Comparison of ENCODE assay signal across 1 cellular context in the genomic region with DNA sequence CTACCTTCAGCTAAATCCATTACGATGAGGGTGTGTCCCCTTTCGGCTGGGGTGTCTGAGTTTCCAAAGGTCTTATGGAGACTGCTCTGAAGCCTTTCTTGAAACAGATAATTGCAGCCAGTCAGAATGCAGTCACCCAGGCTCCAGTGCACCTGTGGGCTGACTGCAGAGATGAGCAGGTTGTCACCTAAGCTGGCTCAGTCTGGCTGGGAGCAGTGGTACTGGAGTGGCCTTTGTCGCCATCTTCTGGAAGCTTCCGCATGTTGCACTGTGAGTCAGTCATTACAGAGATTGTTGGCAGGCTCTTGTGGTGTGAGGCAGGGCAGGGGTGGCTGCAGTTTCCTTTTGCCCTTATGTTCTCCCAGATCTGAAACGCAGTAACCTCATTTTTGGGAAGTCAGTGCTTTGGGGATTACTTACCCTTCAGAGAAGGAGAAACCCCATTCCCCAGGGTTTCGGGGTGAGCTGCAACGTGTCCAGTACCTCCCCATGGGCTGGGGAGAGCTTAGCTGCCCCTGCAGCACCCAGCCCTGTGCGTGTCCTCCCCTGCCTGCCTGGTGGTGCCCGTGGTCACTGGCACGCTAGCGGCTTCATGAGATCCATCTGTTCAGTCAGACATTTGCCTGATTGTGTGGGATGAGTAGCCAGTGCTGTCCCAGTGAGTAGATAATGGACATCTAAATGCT.
TF ChIP-seq lines count a peak whose summit lies in the region.

No MANE protein-coding gene starts in this region.

TF ChIP-seq in K562, 482 proteins besides CTCF, POLR2A, EP300 and RAD21 (continued from another document and continues in another):
- TF ChIP-seq TBP (optimal IDR thresholded peaks at IDR 0.05; ENCODE audit: low read depth, low read length) (peak; percentile 8), HCFC1 (IDR thresholded peaks at IDR 0.05; ENCODE audit: low read depth, low read length) (0 out of 2 replicates have a peak, but pooled peaks have one; percentile 20), GTF2A2 (tag; IDR thresholded peaks at IDR 0.05) (no peak), HNRNPUL1 (IDR thresholded peaks at IDR 0.05; ENCODE audit: low read length) (no peak), MAFG (tag; conservative IDR thresholded peaks at IDR 0.05) (no peak), STAT5A (IDR thresholded peaks at IDR 0.05; ENCODE audit: borderline replicate concordance, low read length) (no peak), ILK (tag; IDR thresholded peaks at IDR 0.05; ENCODE audit: borderline replicate concordance, low read depth) (no peak), ZNF224 (CRISPR knock-in tag; IDR thresholded peaks at IDR 0.05) (no peak), NFYB (IDR thresholded peaks at IDR 0.05; ENCODE audit: extremely low read depth, insufficient read length) (no peak), NR2F6 (CRISPR knock-in tag; IDR thresholded peaks at IDR 0.05) (no peak), CHD2 (IDR thresholded peaks at IDR 0.05; ENCODE audit: low read depth, low read length) (no peak), MXI1 (IDR thresholded peaks at IDR 0.05; ENCODE audit: low read depth, low read length) (no peak), OTX1 (CRISPR knock-in tag; IDR thresholded peaks at IDR 0.05) (no peak), ZNF584 (CRISPR knock-in tag; IDR thresholded peaks at IDR 0.05; ENCODE audit: low read depth) (no peak), NFATC3 (IDR thresholded peaks at IDR 0.05) (no peak), FOSL1 (tag; conservative IDR thresholded peaks at IDR 0.05) (no peak), ZKSCAN1 (IDR thresholded peaks at IDR 0.05; ENCODE audit: low read depth, low read length) (no peak), ZNF274 (IDR thresholded peaks at IDR 0.05; ENCODE audit: borderline replicate concordance, low read depth, low read length) (no peak), ZNF785 (CRISPR knock-in tag; IDR thresholded peaks at IDR 0.05) (no peak), RBM17 (IDR thresholded peaks at IDR 0.05; ENCODE audit: borderline replicate concordance, low read depth, low read length) (no peak), NR1H2 (CRISPR knock-in tag; IDR thresholded peaks at IDR 0.05) (no peak), JUNB (CRISPR knock-in tag; conservative IDR thresholded peaks at IDR 0.05) (no peak), MAFK (IDR thresholded peaks at IDR 0.05; ENCODE audit: low read length) (0 out of 2 replicates have a peak, but pooled peaks have one; percentile 8), GABPA (tag; conservative IDR thresholded peaks at IDR 0.05; ENCODE audit: low read depth) (no peak), DDX20 (tag; IDR thresholded peaks at IDR 0.05; ENCODE audit: low read depth) (no peak), GATAD2A (IDR thresholded peaks at IDR 0.05) (no peak), ZNF311 (CRISPR knock-in tag; IDR thresholded peaks at IDR 0.05) (no peak), ZNF583 (CRISPR knock-in tag; IDR thresholded peaks at IDR 0.05) (no peak), SREBF1 (IDR thresholded peaks at IDR 0.05; ENCODE audit: borderline replicate concordance, low read depth, low read length) (no peak), STAG1 (CRISPR knock-in tag; IDR thresholded peaks at IDR 0.05; ENCODE audit: borderline replicate concordance) (peak; percentile 70), CBX3 (IDR thresholded peaks at IDR 0.05; ENCODE audit: borderline replicate concordance in 1 of 2, low read length in 2 of 2) (no peak), JUN (IDR thresholded peaks at IDR 0.05; ENCODE audit: borderline replicate concordance, low read depth, low read length) (peak; percentile 29; the same call in 1 of the 2 replicates), JUN (CRISPR knock-in tag; IDR thresholded peaks at IDR 0.05; ENCODE audit: borderline replicate concordance) (no peak), MED1 (CRISPR knock-in tag; IDR thresholded peaks at IDR 0.05; ENCODE audit: borderline replicate concordance) (no peak), SIN3A (IDR thresholded peaks at IDR 0.05; ENCODE audit: borderline replicate concordance in 2 of 2, control insufficient read depth in 1 of 2, low read depth in 2 of 2, low read length in 2 of 2) (no peak), KLF1 (tag; IDR thresholded peaks at IDR 0.05) (no peak), NEUROD1 (IDR thresholded peaks at IDR 0.05; ENCODE audit: borderline replicate concordance, low read depth, low read length, partially characterized antibody) (no peak)
- TF ChIP-seq, protein P1, sequence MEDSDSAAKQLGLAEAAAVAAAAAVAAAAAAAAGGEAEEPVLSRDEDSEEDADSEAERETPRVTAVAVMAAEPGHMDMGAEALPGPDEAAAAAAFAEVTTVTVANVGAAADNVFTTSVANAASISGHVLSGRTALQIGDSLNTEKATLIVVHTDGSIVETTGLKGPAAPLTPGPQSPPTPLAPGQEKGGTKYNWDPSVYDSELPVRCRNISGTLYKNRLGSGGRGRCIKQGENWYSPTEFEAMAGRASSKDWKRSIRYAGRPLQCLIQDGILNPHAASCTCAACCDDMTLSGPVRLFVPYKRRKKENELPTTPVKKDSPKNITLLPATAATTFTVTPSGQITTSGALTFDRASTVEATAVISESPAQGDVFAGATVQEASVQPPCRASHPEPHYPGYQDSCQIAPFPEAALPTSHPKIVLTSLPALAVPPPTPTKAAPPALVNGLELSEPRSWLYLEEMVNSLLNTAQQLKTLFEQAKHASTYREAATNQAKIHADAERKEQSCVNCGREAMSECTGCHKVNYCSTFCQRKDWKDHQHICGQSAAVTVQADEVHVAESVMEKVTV (CRISPR knock-in tag; IDR thresholded peaks at IDR 0.05): peak; percentile 94
- TF ChIP-seq, protein P2, sequence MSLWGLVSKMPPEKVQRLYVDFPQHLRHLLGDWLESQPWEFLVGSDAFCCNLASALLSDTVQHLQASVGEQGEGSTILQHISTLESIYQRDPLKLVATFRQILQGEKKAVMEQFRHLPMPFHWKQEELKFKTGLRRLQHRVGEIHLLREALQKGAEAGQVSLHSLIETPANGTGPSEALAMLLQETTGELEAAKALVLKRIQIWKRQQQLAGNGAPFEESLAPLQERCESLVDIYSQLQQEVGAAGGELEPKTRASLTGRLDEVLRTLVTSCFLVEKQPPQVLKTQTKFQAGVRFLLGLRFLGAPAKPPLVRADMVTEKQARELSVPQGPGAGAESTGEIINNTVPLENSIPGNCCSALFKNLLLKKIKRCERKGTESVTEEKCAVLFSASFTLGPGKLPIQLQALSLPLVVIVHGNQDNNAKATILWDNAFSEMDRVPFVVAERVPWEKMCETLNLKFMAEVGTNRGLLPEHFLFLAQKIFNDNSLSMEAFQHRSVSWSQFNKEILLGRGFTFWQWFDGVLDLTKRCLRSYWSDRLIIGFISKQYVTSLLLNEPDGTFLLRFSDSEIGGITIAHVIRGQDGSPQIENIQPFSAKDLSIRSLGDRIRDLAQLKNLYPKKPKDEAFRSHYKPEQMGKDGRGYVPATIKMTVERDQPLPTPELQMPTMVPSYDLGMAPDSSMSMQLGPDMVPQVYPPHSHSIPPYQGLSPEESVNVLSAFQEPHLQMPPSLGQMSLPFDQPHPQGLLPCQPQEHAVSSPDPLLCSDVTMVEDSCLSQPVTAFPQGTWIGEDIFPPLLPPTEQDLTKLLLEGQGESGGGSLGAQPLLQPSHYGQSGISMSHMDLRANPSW (CRISPR knock-in tag; IDR thresholded peaks at IDR 0.05): peak; percentile 70; the same call in 1 of the 2 replicates
- TF ChIP-seq, protein P3, sequence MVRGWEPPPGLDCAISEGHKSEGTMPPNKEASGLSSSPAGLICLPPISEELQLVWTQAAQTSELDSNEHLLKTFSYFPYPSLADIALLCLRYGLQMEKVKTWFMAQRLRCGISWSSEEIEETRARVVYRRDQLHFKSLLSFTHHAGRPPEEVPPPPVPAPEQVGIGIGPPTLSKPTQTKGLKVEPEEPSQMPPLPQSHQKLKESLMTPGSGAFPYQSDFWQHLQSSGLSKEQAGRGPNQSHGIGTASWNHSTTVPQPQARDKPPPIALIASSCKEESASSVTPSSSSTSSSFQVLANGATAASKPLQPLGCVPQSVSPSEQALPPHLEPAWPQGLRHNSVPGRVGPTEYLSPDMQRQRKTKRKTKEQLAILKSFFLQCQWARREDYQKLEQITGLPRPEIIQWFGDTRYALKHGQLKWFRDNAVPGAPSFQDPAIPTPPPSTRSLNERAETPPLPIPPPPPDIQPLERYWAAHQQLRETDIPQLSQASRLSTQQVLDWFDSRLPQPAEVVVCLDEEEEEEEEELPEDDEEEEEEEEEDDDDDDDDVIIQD (CRISPR knock-in tag; IDR thresholded peaks at IDR 0.05): no peak
- TF ChIP-seq, protein P4, sequence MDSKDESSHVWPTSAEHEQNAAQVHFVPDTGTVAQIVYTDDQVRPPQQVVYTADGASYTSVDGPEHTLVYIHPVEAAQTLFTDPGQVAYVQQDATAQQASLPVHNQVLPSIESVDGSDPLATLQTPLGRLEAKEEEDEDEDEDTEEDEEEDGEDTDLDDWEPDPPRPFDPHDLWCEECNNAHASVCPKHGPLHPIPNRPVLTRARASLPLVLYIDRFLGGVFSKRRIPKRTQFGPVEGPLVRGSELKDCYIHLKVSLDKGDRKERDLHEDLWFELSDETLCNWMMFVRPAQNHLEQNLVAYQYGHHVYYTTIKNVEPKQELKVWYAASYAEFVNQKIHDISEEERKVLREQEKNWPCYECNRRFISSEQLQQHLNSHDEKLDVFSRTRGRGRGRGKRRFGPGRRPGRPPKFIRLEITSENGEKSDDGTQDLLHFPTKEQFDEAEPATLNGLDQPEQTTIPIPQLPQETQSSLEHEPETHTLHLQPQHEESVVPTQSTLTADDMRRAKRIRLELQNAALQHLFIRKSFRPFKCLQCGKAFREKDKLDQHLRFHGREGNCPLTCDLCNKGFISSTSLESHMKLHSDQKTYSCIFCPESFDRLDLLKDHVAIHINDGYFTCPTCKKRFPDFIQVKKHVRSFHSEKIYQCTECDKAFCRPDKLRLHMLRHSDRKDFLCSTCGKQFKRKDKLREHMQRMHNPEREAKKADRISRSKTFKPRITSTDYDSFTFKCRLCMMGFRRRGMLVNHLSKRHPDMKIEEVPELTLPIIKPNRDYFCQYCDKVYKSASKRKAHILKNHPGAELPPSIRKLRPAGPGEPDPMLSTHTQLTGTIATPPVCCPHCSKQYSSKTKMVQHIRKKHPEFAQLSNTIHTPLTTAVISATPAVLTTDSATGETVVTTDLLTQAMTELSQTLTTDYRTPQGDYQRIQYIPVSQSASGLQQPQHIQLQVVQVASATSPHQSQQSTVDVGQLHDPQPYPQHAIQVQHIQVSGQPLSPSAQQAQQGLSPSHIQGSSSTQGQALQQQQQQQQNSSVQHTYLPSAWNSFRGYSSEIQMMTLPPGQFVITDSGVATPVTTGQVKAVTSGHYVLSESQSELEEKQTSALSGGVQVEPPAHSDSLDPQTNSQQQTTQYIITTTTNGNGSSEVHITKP (IDR thresholded peaks at IDR 0.05; ENCODE audit: partially characterized antibody): no peak
- TF ChIP-seq, protein P5, sequence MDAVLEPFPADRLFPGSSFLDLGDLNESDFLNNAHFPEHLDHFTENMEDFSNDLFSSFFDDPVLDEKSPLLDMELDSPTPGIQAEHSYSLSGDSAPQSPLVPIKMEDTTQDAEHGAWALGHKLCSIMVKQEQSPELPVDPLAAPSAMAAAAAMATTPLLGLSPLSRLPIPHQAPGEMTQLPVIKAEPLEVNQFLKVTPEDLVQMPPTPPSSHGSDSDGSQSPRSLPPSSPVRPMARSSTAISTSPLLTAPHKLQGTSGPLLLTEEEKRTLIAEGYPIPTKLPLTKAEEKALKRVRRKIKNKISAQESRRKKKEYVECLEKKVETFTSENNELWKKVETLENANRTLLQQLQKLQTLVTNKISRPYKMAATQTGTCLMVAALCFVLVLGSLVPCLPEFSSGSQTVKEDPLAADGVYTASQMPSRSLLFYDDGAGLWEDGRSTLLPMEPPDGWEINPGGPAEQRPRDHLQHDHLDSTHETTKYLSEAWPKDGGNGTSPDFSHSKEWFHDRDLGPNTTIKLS (IDR thresholded peaks at IDR 0.05; ENCODE audit: borderline replicate concordance, low read depth): no peak
- TF ChIP-seq, protein P6, sequence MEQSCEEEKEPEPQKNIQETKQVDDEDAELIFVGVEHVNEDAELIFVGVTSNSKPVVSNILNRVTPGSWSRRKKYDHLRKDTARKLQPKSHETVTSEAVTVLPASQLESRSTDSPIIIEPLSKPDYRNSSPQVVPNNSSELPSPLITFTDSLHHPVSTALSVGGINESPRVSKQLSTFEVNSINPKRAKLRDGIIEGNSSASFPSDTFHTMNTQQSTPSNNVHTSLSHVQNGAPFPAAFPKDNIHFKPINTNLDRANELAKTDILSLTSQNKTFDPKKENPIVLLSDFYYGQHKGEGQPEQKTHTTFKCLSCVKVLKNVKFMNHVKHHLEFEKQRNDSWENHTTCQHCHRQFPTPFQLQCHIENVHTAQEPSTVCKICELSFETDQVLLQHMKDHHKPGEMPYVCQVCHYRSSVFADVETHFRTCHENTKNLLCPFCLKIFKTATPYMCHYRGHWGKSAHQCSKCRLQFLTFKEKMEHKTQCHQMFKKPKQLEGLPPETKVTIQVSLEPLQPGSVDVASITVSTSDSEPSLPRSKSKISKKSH (CRISPR knock-in tag; IDR thresholded peaks at IDR 0.05): no peak
- TF ChIP-seq, protein P7, sequence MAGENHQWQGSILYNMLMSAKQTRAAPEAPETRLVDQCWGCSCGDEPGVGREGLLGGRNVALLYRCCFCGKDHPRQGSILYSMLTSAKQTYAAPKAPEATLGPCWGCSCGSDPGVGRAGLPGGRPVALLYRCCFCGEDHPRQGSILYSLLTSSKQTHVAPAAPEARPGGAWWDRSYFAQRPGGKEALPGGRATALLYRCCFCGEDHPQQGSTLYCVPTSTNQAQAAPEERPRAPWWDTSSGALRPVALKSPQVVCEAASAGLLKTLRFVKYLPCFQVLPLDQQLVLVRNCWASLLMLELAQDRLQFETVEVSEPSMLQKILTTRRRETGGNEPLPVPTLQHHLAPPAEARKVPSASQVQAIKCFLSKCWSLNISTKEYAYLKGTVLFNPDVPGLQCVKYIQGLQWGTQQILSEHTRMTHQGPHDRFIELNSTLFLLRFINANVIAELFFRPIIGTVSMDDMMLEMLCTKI (IDR thresholded peaks at IDR 0.05; ENCODE audit: partially characterized antibody): no peak
- TF ChIP-seq, protein P8, sequence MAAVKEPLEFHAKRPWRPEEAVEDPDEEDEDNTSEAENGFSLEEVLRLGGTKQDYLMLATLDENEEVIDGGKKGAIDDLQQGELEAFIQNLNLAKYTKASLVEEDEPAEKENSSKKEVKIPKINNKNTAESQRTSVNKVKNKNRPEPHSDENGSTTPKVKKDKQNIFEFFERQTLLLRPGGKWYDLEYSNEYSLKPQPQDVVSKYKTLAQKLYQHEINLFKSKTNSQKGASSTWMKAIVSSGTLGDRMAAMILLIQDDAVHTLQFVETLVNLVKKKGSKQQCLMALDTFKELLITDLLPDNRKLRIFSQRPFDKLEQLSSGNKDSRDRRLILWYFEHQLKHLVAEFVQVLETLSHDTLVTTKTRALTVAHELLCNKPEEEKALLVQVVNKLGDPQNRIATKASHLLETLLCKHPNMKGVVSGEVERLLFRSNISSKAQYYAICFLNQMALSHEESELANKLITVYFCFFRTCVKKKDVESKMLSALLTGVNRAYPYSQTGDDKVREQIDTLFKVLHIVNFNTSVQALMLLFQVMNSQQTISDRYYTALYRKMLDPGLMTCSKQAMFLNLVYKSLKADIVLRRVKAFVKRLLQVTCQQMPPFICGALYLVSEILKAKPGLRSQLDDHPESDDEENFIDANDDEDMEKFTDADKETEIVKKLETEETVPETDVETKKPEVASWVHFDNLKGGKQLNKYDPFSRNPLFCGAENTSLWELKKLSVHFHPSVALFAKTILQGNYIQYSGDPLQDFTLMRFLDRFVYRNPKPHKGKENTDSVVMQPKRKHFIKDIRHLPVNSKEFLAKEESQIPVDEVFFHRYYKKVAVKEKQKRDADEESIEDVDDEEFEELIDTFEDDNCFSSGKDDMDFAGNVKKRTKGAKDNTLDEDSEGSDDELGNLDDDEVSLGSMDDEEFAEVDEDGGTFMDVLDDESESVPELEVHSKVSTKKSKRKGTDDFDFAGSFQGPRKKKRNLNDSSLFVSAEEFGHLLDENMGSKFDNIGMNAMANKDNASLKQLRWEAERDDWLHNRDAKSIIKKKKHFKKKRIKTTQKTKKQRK (IDR thresholded peaks at IDR 0.05; ENCODE audit: borderline replicate concordance, low read depth, low read length): no peak
